17 cellular contexts compared by ENCODE assay signal in genomic region chr3:129004639-129005295, GRCh38. TPM values are rescaled to one million over a fixed set of nuclear protein-coding genes. Genes with fewer than 3 reads are reported as not detected.
DNase-seq lines count a peak whose midpoint lies in the region; ATAC-seq and TF ChIP-seq lines count a peak whose summit lies in the region.
"Had no signal": no experiment of that assay in that cellular context is flagged by ENCODE, and none has a peak within 500 bp of the region (broad histone marks: within the 10 kb centered on the region; RNA-seq: fewer than 3 reads in every experiment).

No MANE protein-coding gene starts in this region.

- no peak for TF ChIP-seq CTCF in esophagus squamous epithelium (IDR thresholded peaks at IDR 0.05)
- no peak for TF ChIP-seq CTCF in spleen (IDR thresholded peaks at IDR 0.05 in 8 of 11, conservative IDR thresholded peaks at IDR 0.05 in 3 of 11)

- H3K4me3 Mint-ChIP-seq in activated T-cell treated with anti-CD3 and anti-CD28 coated beads, Interleukin-2, amount 50 U/mL, for 72 hours = peak overlapping the region; percentile 27 to 55

- H3K27ac ChIP-seq in esophagus squamous epithelium (peak overlapping the region; percentile 46 to 74 (median 53)), spleen (peak overlapping the region in 7 of 8 donors; percentile 36 to 72 (median 60))

- peaks cover 36% of the 10 kb centered on the region for H3K27me3 Mint-ChIP-seq in activated T-cell treated with anti-CD3 and anti-CD28 coated beads, Interleukin-2, amount 50 U/mL, for 72 hours (ENCODE audit: low read depth)

- DNase-seq in activated T-cell treated with anti-CD3 and anti-CD28 coated beads, Interleukin-2, amount 50 U/mL, for 72 hours = no peak
- no peak for DNase-seq in activated T-cell treated with anti-CD3 and anti-CD28 coated beads, Interleukin-2, amount 50 U/mL, for 1 hour
- DNase-seq in NCI-H510A (lab: John Stamatoyannopoulos, UW) (peak; percentile 35), esophagus squamous epithelium (lab: John Stamatoyannopoulos, UW) (no peak), spleen (no peak), NOMO-1 (lab: John Stamatoyannopoulos, UW; ENCODE audit: unreplicated experiment in 2 of 2) (no peak)
- DNase-seq: activated CD8-positive, alpha-beta memory T cell treated with anti-CD3 and anti-CD28 coated beads for 24 hours; effector CD4-positive, alpha-beta T cell; NCI-H1105 treated with DMSO at 0.1 percent for 48 hours; PC-3 had no signal

- no peak for ATAC-seq in activated T-cell treated with anti-CD3 and anti-CD28 coated beads, Interleukin-2, amount 50 U/mL, for 72 hours (replicated peaks in 1 of 2)
- no peak for ATAC-seq in GM18511 (IDR thresholded peaks at IDR 0.05; ENCODE audit: unreplicated experiment)
- no peak for ATAC-seq in GM18870 (IDR thresholded peaks at IDR 0.05; ENCODE audit: unreplicated experiment)
- ATAC-seq: PC-3 had no signal

- H3K9me3 ChIP-seq in esophagus squamous epithelium (no peaks in the 10 kb centered on the region), spleen (no peaks in the 10 kb centered on the region)
- H3K9me3 ChIP-seq: adrenal gland, ovary had no signal

- H3K27me3 ChIP-seq in esophagus squamous epithelium (peaks cover 0 to 67% (median 11%) of the 10 kb centered on the region in 4 donors), spleen (replicated peaks in 1 of 7) (peaks cover 0 to 50% (median 31%) of the 10 kb centered on the region in 7 donors)
- H3K27me3 ChIP-seq: ovary had no signal

- H3K4me1 Mint-ChIP-seq in activated T-cell treated with anti-CD3 and anti-CD28 coated beads, Interleukin-2, amount 50 U/mL, for 72 hours (ENCODE audit: low read depth) = peaks cover 23% of the 10 kb centered on the region

- H3K27ac Mint-ChIP-seq in activated T-cell treated with anti-CD3 and anti-CD28 coated beads, Interleukin-2, amount 50 U/mL, for 72 hours = peak overlapping the region; percentile 38

- H3K9me3 Mint-ChIP-seq in activated T-cell treated with anti-CD3 and anti-CD28 coated beads, Interleukin-2, amount 50 U/mL, for 72 hours = no peaks in the 10 kb centered on the region

- TF ChIP-seq POLR2A in esophagus squamous epithelium (IDR thresholded peaks at IDR 0.05) = no peak
- TF ChIP-seq POLR2A in spleen (IDR thresholded peaks at IDR 0.05) = no peak

- H3K36me3 Mint-ChIP-seq in activated T-cell treated with anti-CD3 and anti-CD28 coated beads, Interleukin-2, amount 50 U/mL, for 72 hours (ENCODE audit: insufficient read depth in 2 of 2) = no peaks in the 10 kb centered on the region

- intact Hi-C loops in esophagus squamous epithelium (cut with DNase I) (no loop called here), spleen (cut with DNase I; ENCODE audit: low total_unique reads) (no loop called here)

- peaks cover 33 to 82% (median 36%) of the 10 kb centered on the region in 3 donors for H3K4me1 ChIP-seq in esophagus squamous epithelium
- H3K4me1 ChIP-seq in spleen = peaks cover 28 to 89% (median 67%) of the 10 kb centered on the region in 6 donors

- no peak overlapping the region for H3K4me3 ChIP-seq in esophagus squamous epithelium
- peak overlapping the region in 1 of 8 donors; percentile 81 for H3K4me3 ChIP-seq in spleen
- H3K4me3 ChIP-seq: adrenal gland, ovary had no signal

- H3K36me3 ChIP-seq in esophagus squamous epithelium (no peaks in the 10 kb centered on the region), spleen (no peaks in the 10 kb centered on the region)
- H3K36me3 ChIP-seq: adrenal gland, ovary had no signal

- WGBS in esophagus squamous epithelium, 2 donors = 71 to 75% methylated on average over 3 to 5 of the region's 6 CpGs
- WGBS in spleen, 5 donors = 75 to 81% (median 79%) methylated on average over 5 to 6 of the region's 6 CpGs

RNA-seq across cellular contexts. Expression of gene EFCC1, which starts 3.7 kb away (rescaled TPM):
- under 1 TPM; 0.26 to 0.42 TPM for total RNA-seq in activated T-cell treated with anti-CD3 and anti-CD28 coated beads, Interleukin-2, amount 50 U/mL, for 72 hours
- total RNA-seq in esophagus squamous epithelium (1 to 10 TPM in 1 of 4 donors, under 1 TPM in 3; 0.19 to 2.9 (median 0.48) TPM), spleen (10 to 100 TPM in 2 of 7 donors, 1 to 10 TPM in 5; 3.7 to 11.2 (median 7.6) TPM)
- 1 to 10 TPM; 2.0 to 8.9 (median 8.7) TPM for polyA plus RNA-seq in spleen
- total RNA-seq: PC-3; T-helper 1 cell treated with Interleukin-12 subunit alpha and Interleukin-12 subunit beta and Interleukin-4 antibody, amounts not matched to agents 30 ng/mL and 1 ng/mL, for 36 hours had no signal

RNA-seq across cellular contexts. Expression of gene CFAP92, which starts 10.9 kb away (rescaled TPM):
- total RNA-seq in activated T-cell treated with anti-CD3 and anti-CD28 coated beads, Interleukin-2, amount 50 U/mL, for 72 hours = 1 to 10 TPM; 1.1 TPM
- total RNA-seq in esophagus squamous epithelium = 1 to 10 TPM in 1 of 4 donors, under 1 TPM in 3; 0.40 to 1.4 (median 0.98) TPM
- total RNA-seq in spleen = 1 to 10 TPM; 1.1 to 3.1 (median 1.3) TPM
- polyA plus RNA-seq in spleen = under 1 TPM; 0.29 to 0.63 (median 0.45) TPM
- total RNA-seq: left lobe of liver; T-helper 1 cell treated with Interleukin-12 subunit alpha and Interleukin-12 subunit beta and Interleukin-4 antibody, amounts not matched to agents 30 ng/mL and 1 ng/mL, for 36 hours had no signal

RNA-seq across cellular contexts. Expression of gene GP9, which starts 55.8 kb away (rescaled TPM):
- not detected for total RNA-seq in activated T-cell treated with anti-CD3 and anti-CD28 coated beads, Interleukin-2, amount 50 U/mL, for 72 hours
- total RNA-seq in esophagus squamous epithelium (not detected), spleen (10 to 100 TPM in 1 of 7 donors, 1 to 10 TPM in 6; 4.2 to 14.9 (median 7.9) TPM)
- 1 to 10 TPM; 1.4 to 5.5 (median 2.2) TPM for polyA plus RNA-seq in spleen
- total RNA-seq: adrenal gland; H4; ovary; PC-3; T-helper 1 cell treated with Interleukin-12 subunit alpha and Interleukin-12 subunit beta and Interleukin-4 antibody, amounts not matched to agents 30 ng/mL and 1 ng/mL, for 36 hours had no signal
- polyA plus RNA-seq: ovary had no signal

Comparison
In these comparisons a context has a peak if more than half of its experiments do, and no peak if none do; other contexts are left out.
1. RNA of gene GP9, which starts 55.8 kb away (total RNA-seq): 4.2 to 14.9 TPM in spleen; not detected in activated T-cell treated with anti-CD3 and anti-CD28 coated beads, Interleukin-2, amount 50 U/mL, for 72 hours and not detected in esophagus squamous epithelium; every median in the first group is over 4 times any median in the second.